Comparison of ENCODE assay signal across 4 cellular contexts in genomic region chr16:26433807-26434206, GRCh38.
TF ChIP-seq lines count a peak whose summit lies in the region.

No MANE protein-coding gene starts in this region.

TF ChIP-seq in HepG2, 621 proteins besides CTCF, POLR2A, EP300 and RAD21:
- TF ChIP-seq ZNF446 (CRISPR knock-in tag; IDR thresholded peaks at IDR 0.05) (no peak), MAFF (IDR thresholded peaks at IDR 0.05; ENCODE audit: low read depth, low read length) (peak; percentile 85), MAFK (conservative IDR thresholded peaks at IDR 0.05 in 1 of 2, IDR thresholded peaks at IDR 0.05 in 1 of 2; ENCODE audit: low read length in 2 of 2) (peak; percentile 84 to 90), ZNF574 (CRISPR knock-in tag; IDR thresholded peaks at IDR 0.05) (no peak), BRF2 (CRISPR knock-in tag; IDR thresholded peaks at IDR 0.05) (no peak)

TF ChIP-seq in A549, 52 proteins besides CTCF, POLR2A, EP300 and RAD21:
- TF ChIP-seq MAFK (IDR thresholded peaks at IDR 0.05; ENCODE audit: partially characterized antibody) (peak; percentile 74), SREBF2 (IDR thresholded peaks at IDR 0.05) (no peak)

TF ChIP-seq in IMR-90, 13 proteins besides CTCF, POLR2A, EP300 and RAD21:
- TF ChIP-seq MAZ (IDR thresholded peaks at IDR 0.05; ENCODE audit: borderline replicate concordance, low read depth, low read length) = no peak
- TF ChIP-seq MAFK (IDR thresholded peaks at IDR 0.05; ENCODE audit: low read depth, low read length) = peak; percentile 76
TF ChIP-seq in IMR-90: peak in this region for 1.

TF ChIP-seq in K562, 482 proteins besides CTCF, POLR2A, EP300 and RAD21:
- TF ChIP-seq SIN3B (IDR thresholded peaks at IDR 0.05; ENCODE audit: low read depth) = no peak
- no peak for TF ChIP-seq ZBTB7A (IDR thresholded peaks at IDR 0.05; ENCODE audit: borderline replicate concordance, control insufficient read depth, low read depth, low read length)
- no peak for TF ChIP-seq RBFOX2 (IDR thresholded peaks at IDR 0.05; ENCODE audit: low read depth, low read length)
- no peak for TF ChIP-seq PBX2 (CRISPR knock-in tag; IDR thresholded peaks at IDR 0.05; ENCODE audit: low read depth)
- TF ChIP-seq PBX2 (tag; conservative IDR thresholded peaks at IDR 0.05; ENCODE audit: low read depth) = no peak
- no peak for TF ChIP-seq NELFE (IDR thresholded peaks at IDR 0.05; ENCODE audit: insufficient read depth, insufficient read length)
- peak; percentile 54; the same call in 1 of the 2 replicates for TF ChIP-seq MAFG (tag; conservative IDR thresholded peaks at IDR 0.05)
- peak; percentile 74 for TF ChIP-seq ZNF316 (IDR thresholded peaks at IDR 0.05)
- TF ChIP-seq SMARCE1 (IDR thresholded peaks at IDR 0.05) = no peak
- no peak for TF ChIP-seq WHSC1 (IDR thresholded peaks at IDR 0.05; ENCODE audit: low read length)
- TF ChIP-seq MAFK (IDR thresholded peaks at IDR 0.05; ENCODE audit: low read length) = peak; percentile 24; the same call in 1 of the 2 replicates
- peak; percentile 42; the same call in 1 of the 2 replicates for TF ChIP-seq C11orf30 (IDR thresholded peaks at IDR 0.05; ENCODE audit: low read depth)
- TF ChIP-seq ZNF217 (CRISPR knock-in tag; IDR thresholded peaks at IDR 0.05) = no peak
